In genomic region chr5:175968381-175968780, GRCh38 we compare ENCODE assay signal across 8 cellular contexts. TPM values are rescaled to one million over a fixed set of nuclear protein-coding genes. Genes with fewer than 3 reads are reported as not detected.
DNase-seq lines count a peak whose midpoint lies in the region; ATAC-seq, FAIRE-seq and TF ChIP-seq lines count a peak whose summit lies in the region.
"Not testable (repeated sequence)": the region's sequence is repeated elsewhere in the genome, so short reads cannot be mapped to it uniquely, and the experiment has no call there.

No MANE protein-coding gene starts in this region.

- not testable (repeated sequence) for H3K9me3 ChIP-seq in endocrine pancreas (ENCODE audit: control insufficient read depth, low read length); HepG2 (ENCODE audit: low read length)

- BruUV-seq in HepG2 (replicated peaks; lab: Mats Ljungman, UMichigan) = not testable (repeated sequence)

- ATAC-seq in GM19043 (IDR thresholded peaks at IDR 0.05; ENCODE audit: low read depth, unreplicated experiment) (peak; percentile 22), HG02642 (IDR thresholded peaks at IDR 0.05; ENCODE audit: poor library complexity, unreplicated experiment) (peak; percentile 38), HG03460 (IDR thresholded peaks at IDR 0.05; ENCODE audit: unreplicated experiment) (peak; percentile 38), HepG2 (peak; percentile 45), sciatic nerve (peak; percentile 40)
- ATAC-seq in activated CD4-positive, CD25-positive, alpha-beta regulatory T cell treated with anti-CD3 and anti-CD28 coated beads, Interleukin-2, amount 50 U/mL, for 24 hours = peak; percentile 12 to 14

- POLR2A ChIA-PET in HepG2 (lab: Yijun Ruan, JAX) = not testable (repeated sequence)

- intact Hi-C loops in HepG2 (cut with micrococcal nuclease; ENCODE audit: unreplicated experiment); sciatic nerve (cut with DNase I): not testable (repeated sequence)

- H3K9ac ChIP-seq in endocrine pancreas (ENCODE audit: control insufficient read depth, insufficient read depth, low read length); HepG2 (ENCODE audit: insufficient read depth, low read depth, low read length): not testable (repeated sequence)

- H3K79me2 ChIP-seq in HepG2 (ENCODE audit: insufficient read depth, low read length) = not testable (repeated sequence)

- not testable (repeated sequence) for H3K36me3 ChIP-seq in endocrine pancreas (ENCODE audit: control insufficient read depth, insufficient read depth, low read length); HepG2 (replicated peaks in 1 of 2; ENCODE audit: control insufficient read depth in 1 of 2, insufficient read depth in 2 of 2, low read length in 2 of 2)

- not testable (repeated sequence) for TF ChIP-seq POLR2A in HepG2 (IDR thresholded peaks at IDR 0.05; ENCODE audit: insufficient read depth in 1 of 2, low read depth in 2 of 2, low read length in 2 of 2)

- H2AFZ ChIP-seq in HepG2 (ENCODE audit: low read length) = not testable (repeated sequence)

- DNase-seq in AG09309 (ENCODE audit: low read depth); HepG2 (ENCODE audit: low spot score); sciatic nerve (ENCODE audit: low spot score): not testable (repeated sequence)

- not testable (repeated sequence) for TF ChIP-seq EP300 in HepG2 (IDR thresholded peaks at IDR 0.05; ENCODE audit: low read depth in 2 of 2, low read length in 2 of 2); HepG2 (CRISPR knock-in tag; IDR thresholded peaks at IDR 0.05; ENCODE audit: borderline replicate concordance)

- peak overlapping the region; percentile 3; the same call in 1 of the 2 replicates for H3K4me3 ChIP-seq in AG09309 (ENCODE audit: control insufficient read depth, low read depth, low read length)
- H3K4me3 ChIP-seq in endocrine pancreas (ENCODE audit: control insufficient read depth, insufficient read depth, low read length) = peak overlapping the region; percentile 52
- peak overlapping the region; percentile 28 to 75 (median 37); a peak in 4 of 6 replicates for H3K4me3 ChIP-seq in HepG2 (replicated peaks in 1 of 3; ENCODE audit: insufficient read depth in 1 of 3, low read depth in 2 of 3, low read length in 3 of 3)

- not testable (repeated sequence) for H3K27ac ChIP-seq in HepG2 (ENCODE audit: extremely low read length, insufficient read depth, low read length)

- not testable (repeated sequence) for TF ChIP-seq RAD21 in HepG2 (CRISPR knock-in tag; IDR thresholded peaks at IDR 0.05)

- TF ChIP-seq CTCF in AG09309 (IDR thresholded peaks at IDR 0.05; ENCODE audit: control insufficient read depth, insufficient read depth, low read depth, low read length, missing control alignments); HepG2 (CRISPR knock-in tag; IDR thresholded peaks at IDR 0.05): not testable (repeated sequence)

- H3K4me1 ChIP-seq in endocrine pancreas (ENCODE audit: control insufficient read depth, insufficient read depth, low read length); HepG2 (ENCODE audit: insufficient read depth, low read length): not testable (repeated sequence)

- CTCF ChIA-PET in HepG2 (lab: Yijun Ruan, JAX; ENCODE audit: low intra/inter-chr PET ratio, low total read pairs) = not testable (repeated sequence)

- H3K27me3 ChIP-seq in endocrine pancreas (ENCODE audit: control insufficient read depth, insufficient read depth, low read length); HepG2 (ENCODE audit: control insufficient read depth in 1 of 2, insufficient read depth in 2 of 2, low read length in 2 of 2): not testable (repeated sequence)

- FAIRE-seq in HepG2 (lab: Jason Lieb, UNC) = not testable (repeated sequence)

- in situ Hi-C loops in HepG2 (cut with HindIII; ENCODE audit: extremely low pct_ligation_motif_present, low pct_unique_long_range_greater_than_20kb) = not testable (repeated sequence)

- WGBS in HepG2 (ENCODE audit: low lambda C conversion rate) = 13% methylated on average over 5 of the region's 6 CpGs

- peak overlapping the region; percentile 42; the same call in 1 of the 2 replicates for H3K4me2 ChIP-seq in HepG2 (ENCODE audit: low read depth, low read length)

- not testable (repeated sequence) for H4K20me1 ChIP-seq in HepG2 (ENCODE audit: insufficient read depth, low read length)

TF ChIP-seq in HepG2, 621 proteins besides CTCF, POLR2A, EP300 and RAD21:
- peak; percentile 82 for TF ChIP-seq THAP11 (CRISPR knock-in tag; IDR thresholded peaks at IDR 0.05)
- TF ChIP-seq ZNF652 (CRISPR knock-in tag; IDR thresholded peaks at IDR 0.05; ENCODE audit: borderline replicate concordance, low read depth) = peak; percentile 81

RNA-seq across cellular contexts. Expression of gene THOC3, which starts 0.3 kb away (rescaled TPM):
- total RNA-seq in HepG2 (2016; rRNA removed; fragmentation: Illumina TruSeq; extraction: Trizol) (95.1 and 125 TPM in 2 replicates), sciatic nerve (20.1 TPM)
- 24.4 and 29.7 TPM in 2 replicates for total RNA-seq in HepG2 (2016; cell fraction: cytosol; rRNA removed; fragmentation: Illumina TruSeq; extraction: Trizol; ENCODE audit: low read depth)
- 98.6 and 131 TPM in 2 replicates for total RNA-seq in HepG2 (2016; cell fraction: insoluble cytoplasmic fraction; rRNA removed; fragmentation: Illumina TruSeq; extraction: Trizol)
- 38.2 and 39.4 TPM in 2 replicates for total RNA-seq in HepG2 (2016; cell fraction: membrane; rRNA removed; fragmentation: Illumina TruSeq; extraction: Trizol)
- total RNA-seq in HepG2 (2016; cell fraction: nucleus; rRNA removed; fragmentation: Illumina TruSeq; extraction: Trizol) = 41.6 and 47.4 TPM in 2 replicates
- polyA plus RNA-seq in HepG2 (2011; rRNA removed) = 54.6 and 86.7 TPM in 2 replicates
- 51.6 and 56.5 TPM in 2 replicates for polyA plus RNA-seq in HepG2 (2011; cell fraction: cytosol; rRNA removed)
- polyA plus RNA-seq in HepG2 (2011; cell fraction: nucleus; rRNA removed) = 17.3 and 20.8 TPM in 2 replicates
- polyA plus RNA-seq in HepG2 (2012) = 24.3 and 40.9 TPM in 2 replicates
- polyA plus RNA-seq in HepG2 (2016; cell fraction: cytosol; fragmentation: Illumina TruSeq; extraction: Trizol; ENCODE audit: low read depth) = 18.3 and 23.8 TPM in 2 replicates
- 122 and 138 TPM in 2 replicates for polyA plus RNA-seq in HepG2 (2016; cell fraction: insoluble cytoplasmic fraction; fragmentation: Illumina TruSeq; extraction: Trizol; ENCODE audit: low read depth)
- polyA plus RNA-seq in HepG2 (2016; cell fraction: membrane; fragmentation: Illumina TruSeq; extraction: Trizol; ENCODE audit: low read depth) = 25.8 and 36.5 TPM in 2 replicates
- 52.5 and 67.8 TPM in 2 replicates for polyA plus RNA-seq in HepG2 (2016; cell fraction: nucleus; fragmentation: Illumina TruSeq; extraction: Trizol; ENCODE audit: insufficient read depth, low read depth)
- polyA minus RNA-seq in HepG2 (2011; rRNA and poly(A)+ RNA removed; ENCODE audit: low replicate concordance) = 26.7 and 64.8 TPM in 2 replicates
- polyA minus RNA-seq in HepG2 (2011; cell fraction: cytosol; rRNA and poly(A)+ RNA removed) = 30.4 and 34.8 TPM in 2 replicates
- polyA minus RNA-seq in HepG2 (2011; cell fraction: nucleus; rRNA and poly(A)+ RNA removed) = 22.3 and 31.0 TPM in 2 replicates
